Comparison of ENCODE assay signal across 25 cellular contexts in genomic region chr10:111998728-111999127, GRCh38.
A peak's percentile ranks its signal among the peaks of the same experiment; 100 is the strongest.
DNase-seq lines count a peak whose midpoint lies in the region; ATAC-seq and TF ChIP-seq lines count a peak whose summit lies in the region.
"Had no signal": no experiment of that assay in that cellular context is flagged by ENCODE, and none has a peak within 500 bp of the region (broad histone marks: within the 10 kb centered on the region; RNA-seq: fewer than 3 reads in every experiment).

No MANE protein-coding gene starts in this region.

- H3K9me2 ChIP-seq in neural cell (ENCODE audit: insufficient read depth, low read length): no peaks in the 10 kb centered on the region

- H3K36me3 ChIP-seq in HUES48 (ENCODE audit: control insufficient read depth, insufficient read depth, low read length) (no peaks in the 10 kb centered on the region), WERI-Rb-1 (no peaks in the 10 kb centered on the region), mesendoderm (ENCODE audit: control insufficient read depth, insufficient read depth, low read length) (no peaks in the 10 kb centered on the region), neural cell (ENCODE audit: insufficient read depth, low read length) (no peaks in the 10 kb centered on the region)
- H3K36me3 ChIP-seq: BE2C; BLaER1 treated with 17β-estradiol and CSF1 and Interleukin-3, amounts not matched to agents 10 nM and 100 nM had no signal

- H3K9ac ChIP-seq in HUES48 (ENCODE audit: low read depth, low read length) (no peak overlapping the region), mesendoderm (ENCODE audit: low read length) (no peak overlapping the region), neural cell (ENCODE audit: low read length) (no peak overlapping the region)
- H3K9ac ChIP-seq: BLaER1 treated with 17β-estradiol and CSF1 and Interleukin-3, amounts not matched to agents 10 nM and 100 nM; GM23248 had no signal

- H3K18ac ChIP-seq in mesendoderm (ENCODE audit: low read length): peak overlapping the region; percentile 43

- WGBS in mesendoderm (ENCODE audit: extremely low coverage, insufficient coverage, low lambda C conversion rate): no CpG with 5 or more reads among the region's 7 CpGs

- H3K27ac ChIP-seq in HUES48 (ENCODE audit: low read depth, low read length) (peak overlapping the region; percentile 39), WERI-Rb-1 (no peak overlapping the region), mesendoderm (ENCODE audit: low read depth, low read length) (peak overlapping the region; percentile 39), neural cell (ENCODE audit: low read length) (peak overlapping the region; percentile 22)
- H3K27ac ChIP-seq: A549; BLaER1 treated with 17β-estradiol and CSF1 and Interleukin-3, amounts not matched to agents 10 nM and 100 nM; GM23248 had no signal

- POLR2A ChIA-PET in naive thymus-derived CD8-positive, alpha-beta T cell (lab: Charles Lee): no interaction called here

- no peak for TF ChIP-seq EP300 in neural cell (conservative IDR thresholded peaks at IDR 0.05; ENCODE audit: poor library complexity, severe bottlenecking)

- H3K4me1 ChIP-seq in HUES48 (ENCODE audit: control insufficient read depth, insufficient read depth, low read length) (peaks cover 14% of the 10 kb centered on the region), mesendoderm (ENCODE audit: control insufficient read depth, low read depth, low read length) (peaks cover 12% of the 10 kb centered on the region)
- H3K4me1 ChIP-seq: A549; BE2C; BLaER1 treated with 17β-estradiol and CSF1 and Interleukin-3, amounts not matched to agents 10 nM and 100 nM had no signal

- H3K9me3 ChIP-seq in HUES48 (ENCODE audit: control insufficient read depth, insufficient read depth, low read length) (no peaks in the 10 kb centered on the region), WERI-Rb-1 (ENCODE audit: severe bottlenecking) (no peaks in the 10 kb centered on the region), neural cell (ENCODE audit: low read length) (no peaks in the 10 kb centered on the region), T-helper 17 cell (ENCODE audit: control insufficient read depth, low read length, poor library complexity, severe bottlenecking) (no peaks in the 10 kb centered on the region)
- H3K9me3 ChIP-seq: A549; BE2C; BLaER1 treated with 17β-estradiol and CSF1 and Interleukin-3, amounts not matched to agents 10 nM and 100 nM had no signal

- H4K20me1 ChIP-seq in neural cell (ENCODE audit: insufficient read depth): no peaks in the 10 kb centered on the region
- H4K20me1 ChIP-seq: BLaER1 treated with 17β-estradiol and CSF1 and Interleukin-3, amounts not matched to agents 10 nM and 100 nM had no signal

- no peak for TF ChIP-seq CTCF in WERI-Rb-1 (IDR thresholded peaks at IDR 0.05; ENCODE audit: low read depth, low read length)
- TF ChIP-seq CTCF in neural cell (IDR thresholded peaks at IDR 0.05; ENCODE audit: poor library complexity, severe bottlenecking): no peak

- H3K4me1 Mint-ChIP-seq in T-helper 17 cell (no peaks in the 10 kb centered on the region), immature natural killer cell (no peaks in the 10 kb centered on the region)
- H3K4me1 Mint-ChIP-seq in naive thymus-derived CD8-positive, alpha-beta T cell: no peaks in the 10 kb centered on the region
- H3K4me1 Mint-ChIP-seq: CD14-positive monocyte; CD8-positive, alpha-beta memory T cell had no signal

- H3K56ac ChIP-seq in mesendoderm (ENCODE audit: low read length): peak overlapping the region; percentile 47

- H3K4me3 ChIP-seq in HUES48 (ENCODE audit: low read depth, low read length) (no peak overlapping the region; the same call in 1 of the 2 replicates), WERI-Rb-1 (ENCODE audit: low read depth, low read length) (no peak overlapping the region), mesendoderm (ENCODE audit: low read length) (no peak overlapping the region), neural cell (ENCODE audit: low read length) (no peak overlapping the region)
- H3K4me3 ChIP-seq: A549; BLaER1 treated with 17β-estradiol and CSF1 and Interleukin-3, amounts not matched to agents 10 nM and 100 nM; GM12878; GM23248 had no signal

- H3K9me3 Mint-ChIP-seq in naive thymus-derived CD8-positive, alpha-beta T cell: peaks cover 0 to 1% (median 0%) of the 10 kb centered on the region in 9 donors
- H3K9me3 Mint-ChIP-seq in immature natural killer cell: peaks cover 0 to 5% (median 0%) of the 10 kb centered on the region in 6 donors
- H3K9me3 Mint-ChIP-seq: CD4-positive, alpha-beta T cell; H9 had no signal

- peaks cover 3% of the 10 kb centered on the region for H3F3A ChIP-seq in neural cell (ENCODE audit: insufficient read depth, low read length, poor library complexity, severe bottlenecking)

- peak overlapping the region; percentile 65 for H3K4ac ChIP-seq in mesendoderm (ENCODE audit: low read depth, low read length)

- no peak overlapping the region for H4K8ac ChIP-seq in mesendoderm (ENCODE audit: low read depth, low read length)

- peak overlapping the region; percentile 64 for H2BK120ac ChIP-seq in mesendoderm (ENCODE audit: low read depth, low read length)

- H3K79me2 ChIP-seq in mesendoderm (ENCODE audit: control insufficient read depth, insufficient read depth, low read length) (no peaks in the 10 kb centered on the region), neural cell (replicated peaks; ENCODE audit: insufficient read depth, low read length) (no peaks in the 10 kb centered on the region)

- H3K27me3 Mint-ChIP-seq in T-helper 17 cell: peaks cover 28% of the 10 kb centered on the region
- peaks cover 0 to 16% (median 12%) of the 10 kb centered on the region in 5 donors for H3K27me3 Mint-ChIP-seq in naive thymus-derived CD8-positive, alpha-beta T cell
- peaks cover 0 to 7% (median 0%) of the 10 kb centered on the region in 3 donors for H3K27me3 Mint-ChIP-seq in immature natural killer cell (ENCODE audit: low read depth in 3 of 3)

- no peak overlapping the region for H4K5ac ChIP-seq in mesendoderm (ENCODE audit: low read length)

- H3K4me3 Mint-ChIP-seq in T-helper 17 cell (no peak overlapping the region), immature natural killer cell (no peak overlapping the region)
- H3K4me3 Mint-ChIP-seq in naive thymus-derived CD8-positive, alpha-beta T cell: no peak overlapping the region
- H3K4me3 Mint-ChIP-seq: CD14-positive monocyte; CD4-positive, alpha-beta T cell; CD8-positive, alpha-beta memory T cell; H9 had no signal

- ATAC-seq in T-helper 17 cell: no peak
- no peak for ATAC-seq in naive thymus-derived CD8-positive, alpha-beta T cell
- ATAC-seq: A549, GM12878, HCT116 had no signal

- H2AFZ ChIP-seq in neural cell (ENCODE audit: low read depth, low read length): no peak overlapping the region
- H2AFZ ChIP-seq: GM23248 had no signal

- no peak overlapping the region for H3K23ac ChIP-seq in mesendoderm (ENCODE audit: low read length)

- DNase-seq in WERI-Rb-1 (peak; percentile 57), mesendoderm (peak; percentile 64), T-helper 17 cell (no peak), immature natural killer cell (no peak), HPDE6-E6E7 (ENCODE audit: extremely low spot score) (no peak)
- DNase-seq in naive thymus-derived CD8-positive, alpha-beta T cell: no peak
- DNase-seq: 8988T; ACHN; AML-193; BE2C; CD4-positive, alpha-beta T cell; CD8-positive, alpha-beta memory T cell; DMS 273 treated with DMSO at 0.1 percent for 48 hours; DMS79; EL; GDM1; GM23248 had no signal

- no peak overlapping the region for H2BK15ac ChIP-seq in mesendoderm (replicated peaks; ENCODE audit: low read depth)

- H3K27ac Mint-ChIP-seq in T-helper 17 cell (no peak overlapping the region), immature natural killer cell (no peak overlapping the region)
- H3K27ac Mint-ChIP-seq in naive thymus-derived CD8-positive, alpha-beta T cell: no peak overlapping the region
- H3K27ac Mint-ChIP-seq: CD4-positive, alpha-beta T cell; CD8-positive, alpha-beta memory T cell had no signal

- no peak overlapping the region for H3K4me2 ChIP-seq in mesendoderm (ENCODE audit: low read length)
- no peak overlapping the region for H3K4me2 ChIP-seq in neural cell (ENCODE audit: low read length)
- H3K4me2 ChIP-seq: A549; BLaER1 treated with 17β-estradiol and CSF1 and Interleukin-3, amounts not matched to agents 10 nM and 100 nM had no signal

- H2BK5ac ChIP-seq in mesendoderm (ENCODE audit: low read length): peak overlapping the region; percentile 86

- H3K79me1 ChIP-seq in mesendoderm (ENCODE audit: low read length): no peaks in the 10 kb centered on the region

- no peak for TF ChIP-seq RAD21 in neural cell (conservative IDR thresholded peaks at IDR 0.05)

- no peaks in the 10 kb centered on the region for H3K27me3 ChIP-seq in HUES48 (ENCODE audit: control insufficient read depth, insufficient read depth, low read length)
- H3K27me3 ChIP-seq in WERI-Rb-1 (ENCODE audit: insufficient read depth, low read depth, severe bottlenecking): no peaks in the 10 kb centered on the region
- no peaks in the 10 kb centered on the region for H3K27me3 ChIP-seq in mesendoderm (ENCODE audit: insufficient read depth, low read length, poor library complexity)
- no peaks in the 10 kb centered on the region for H3K27me3 ChIP-seq in neural cell (ENCODE audit: insufficient read depth, low read depth, low read length)
- H3K27me3 ChIP-seq: BE2C; BLaER1 treated with 17β-estradiol and CSF1 and Interleukin-3, amounts not matched to agents 10 nM and 100 nM had no signal

- H2AK5ac ChIP-seq in mesendoderm (ENCODE audit: low read length): peak overlapping the region; percentile 15

- no peaks in the 10 kb centered on the region for H3K36me3 Mint-ChIP-seq in T-helper 17 cell (ENCODE audit: low read depth)
- H3K36me3 Mint-ChIP-seq in naive thymus-derived CD8-positive, alpha-beta T cell: no peaks in the 10 kb centered on the region
- H3K36me3 Mint-ChIP-seq in immature natural killer cell: no peaks in the 10 kb centered on the region
- H3K36me3 Mint-ChIP-seq: CD14-positive monocyte; CD8-positive, alpha-beta memory T cell had no signal

TF ChIP-seq in neural cell, 6 proteins besides CTCF, POLR2A, EP300 and RAD21 (continues in another document):
- peak; percentile 84 for TF ChIP-seq POLR2AphosphoS5 (IDR thresholded peaks at IDR 0.05)

Comparison
In these comparisons a context has a peak if more than half of its experiments do, and no peak if none do; other contexts are left out.
1. DNase-seq: peak in WERI-Rb-1 (single experiment) and mesendoderm (single experiment); none in T-helper 17 cell (0 of 3), naive thymus-derived CD8-positive, alpha-beta T cell (0 of 10), immature natural killer cell (0 of 3) and HPDE6-E6E7 (single experiment).